In genomic region chr14:35386673-35387125, GRCh38 we compare ENCODE assay signal across 14 cellular contexts. TPM values are rescaled to one million over a fixed set of nuclear protein-coding genes. Genes with fewer than 3 reads are reported as not detected.
DNase-seq lines count a peak whose midpoint lies in the region; ATAC-seq and TF ChIP-seq lines count a peak whose summit lies in the region.
"Had no signal": no experiment of that assay in that cellular context is flagged by ENCODE, and none has a peak within 500 bp of the region (broad histone marks: within the 10 kb centered on the region; RNA-seq: fewer than 3 reads in every experiment).

No MANE protein-coding gene starts in this region.

- TF ChIP-seq CTCF in left ventricle myocardium inferior (IDR thresholded peaks at IDR 0.05; ENCODE audit: borderline replicate concordance): no peak

- H3K4me1 ChIP-seq in left ventricle myocardium inferior (peaks cover 39% of the 10 kb centered on the region), stomach smooth muscle (ENCODE audit: control insufficient read depth, insufficient read depth, low read length) (peaks cover 45% of the 10 kb centered on the region)

- no peaks in the 10 kb centered on the region for H3K36me3 ChIP-seq in left ventricle myocardium inferior
- no peaks in the 10 kb centered on the region for H3K36me3 ChIP-seq in stomach smooth muscle (ENCODE audit: control insufficient read depth in 2 of 2, insufficient read depth in 2 of 2, low read length in 2 of 2)
- H3K36me3 ChIP-seq: WERI-Rb-1 had no signal

- H3K27ac ChIP-seq in left ventricle myocardium inferior (replicated peaks) (peak overlapping the region; percentile 93), stomach smooth muscle (ENCODE audit: low read length) (peak overlapping the region; percentile 97)
- H3K27ac ChIP-seq: PC-9, WERI-Rb-1 had no signal

- intact Hi-C loops in left ventricle myocardium inferior (cut with micrococcal nuclease): no loop called here

- ATAC-seq in GM18870 (IDR thresholded peaks at IDR 0.05; ENCODE audit: unreplicated experiment): no peak
- ATAC-seq: activated T-cell treated with anti-CD3 and anti-CD28 coated beads, Interleukin-2, amount 50 U/mL, for 4 hours had no signal

- DNase-seq in NCI-H2029 treated with DMSO at 0.1 percent for 48 hours (lab: John Stamatoyannopoulos, UW) (peak; percentile 98), SHP77 (lab: John Stamatoyannopoulos, UW) (peak; percentile 94 to 95), left ventricle myocardium inferior (peak; percentile 15), hippocampal formation (lab: John Stamatoyannopoulos, UW) (no peak), RPMI8226 (no peak), NOMO-1 (lab: John Stamatoyannopoulos, UW; ENCODE audit: unreplicated experiment in 2 of 2) (no peak)
- DNase-seq: activated T-cell treated with anti-CD3 and anti-CD28 coated beads, Interleukin-2, amount 50 U/mL, for 4 hours; midbrain; PC-9; stimulated activated CD4-positive, alpha-beta T cell treated with anti-CD3 and anti-CD28 coated beads, Interleukin-15, amount 100 ng/mL, for 24 hours; stimulated activated naive CD4-positive, alpha-beta T cell; WERI-Rb-1 had no signal

- H3K4me3 ChIP-seq in left ventricle myocardium inferior (peak overlapping the region; percentile 34), stomach smooth muscle (ENCODE audit: low read length in 2 of 2) (peak overlapping the region in 1 of 2 donors; percentile 40)
- H3K4me3 ChIP-seq: PC-9 had no signal

- H3K9me3 ChIP-seq in left ventricle myocardium inferior (replicated peaks) (no peaks in the 10 kb centered on the region), stomach smooth muscle (ENCODE audit: control insufficient read depth in 2 of 2, low read length in 2 of 2) (no peaks in the 10 kb centered on the region)

- H3K27me3 ChIP-seq in left ventricle myocardium inferior (ENCODE audit: low read depth) (no peaks in the 10 kb centered on the region), stomach smooth muscle (ENCODE audit: control insufficient read depth in 1 of 2, insufficient read depth in 2 of 2, low read length in 2 of 2) (no peaks in the 10 kb centered on the region)

- H3K9ac ChIP-seq in stomach smooth muscle (ENCODE audit: low read length in 2 of 2): peak overlapping the region in 1 of 2 donors; percentile 23

RNA-seq across cellular contexts. Expression of gene NFKBIA, which starts 17.9 kb away (rescaled TPM):
- 78.0 TPM for total RNA-seq in left ventricle myocardium inferior

Comparison
In these comparisons a context has a peak if more than half of its experiments do, and no peak if none do; other contexts are left out.
1. DNase-seq: peak in NCI-H2029 treated with DMSO at 0.1 percent for 48 hours (single experiment), SHP77 (2 of 2) and left ventricle myocardium inferior (single experiment); none in hippocampal formation (0 of 2), RPMI8226 (single experiment) and NOMO-1 (0 of 2).